Comparison of ENCODE assay signal across 13 cellular contexts in genomic region chr2:217816396-217816869, GRCh38.
DNase-seq lines count a peak whose midpoint lies in the region; ATAC-seq, FAIRE-seq and TF ChIP-seq lines count a peak whose summit lies in the region.
"Had no signal": no experiment of that assay in that cellular context is flagged by ENCODE, and none has a peak within 500 bp of the region (broad histone marks: within the 10 kb centered on the region; RNA-seq: fewer than 3 reads in every experiment).

No MANE protein-coding gene starts in this region.

- H3K27ac Mint-ChIP-seq in astrocyte (ENCODE audit: unreplicated experiment) (no peak overlapping the region), neural crest cell (ENCODE audit: unreplicated experiment) (peak overlapping the region; percentile 20)
- H3K27ac Mint-ChIP-seq: naive B cell had no signal

- FAIRE-seq in astrocyte (lab: Jason Lieb, UNC) (no peak), RCC 7860 (lab: Jason Lieb, UNC) (no peak)
- FAIRE-seq: GM18507 had no signal

- no peaks in the 10 kb centered on the region for H3K9me2 ChIP-seq in OCI-LY7 (ENCODE audit: insufficient read depth, low read length)

- peaks cover 27% of the 10 kb centered on the region for H3K4me1 Mint-ChIP-seq in astrocyte (ENCODE audit: low read depth, unreplicated experiment)
- H3K4me1 Mint-ChIP-seq in neural crest cell, result peaks cover 51% of the 10 kb centered on the region

- no peak overlapping the region for H3K4me2 ChIP-seq in astrocyte (ENCODE audit: low read length)
- H3K4me2 ChIP-seq in OCI-LY7 (ENCODE audit: low read length), result no peak overlapping the region

- H3K36me3 ChIP-seq in astrocyte (ENCODE audit: insufficient read depth, low read length) (peaks cover 67% of the 10 kb centered on the region), uterus (no peaks in the 10 kb centered on the region), OCI-LY7 (ENCODE audit: insufficient read depth, low read length) (no peaks in the 10 kb centered on the region)

- H3K36me3 Mint-ChIP-seq in astrocyte (ENCODE audit: low read depth, unreplicated experiment), result peaks cover 63% of the 10 kb centered on the region
- H3K36me3 Mint-ChIP-seq in neural crest cell (ENCODE audit: low read depth), result peaks cover 4% of the 10 kb centered on the region
- H3K36me3 Mint-ChIP-seq: naive B cell had no signal

- H3K9me3 Mint-ChIP-seq in astrocyte (ENCODE audit: unreplicated experiment) (no peaks in the 10 kb centered on the region), neural crest cell (no peaks in the 10 kb centered on the region)

- H3K27me3 ChIP-seq in astrocyte (ENCODE audit: insufficient read depth, low read length) (no peaks in the 10 kb centered on the region), uterus (no peaks in the 10 kb centered on the region)

- POLR2A ChIA-PET in OCI-LY7 (lab: Charles Lee), result no interaction called here

- H2AFZ ChIP-seq in astrocyte (ENCODE audit: low read depth, low read length) (no peak overlapping the region), OCI-LY7 (ENCODE audit: low read length) (no peak overlapping the region)

- H3K27ac ChIP-seq in astrocyte (ENCODE audit: low read depth, low read length) (no peak overlapping the region), uterus (peak overlapping the region; percentile 73 to 85), OCI-LY7 (ENCODE audit: low read depth, low read length, poor library complexity, severe bottlenecking) (no peak overlapping the region)

- peak overlapping the region; percentile 5 for H3K9ac ChIP-seq in astrocyte (ENCODE audit: low read length)

- peaks cover 3% of the 10 kb centered on the region for H3K79me2 ChIP-seq in astrocyte (ENCODE audit: insufficient read depth, low read length)
- no peaks in the 10 kb centered on the region for H3K79me2 ChIP-seq in OCI-LY7 (ENCODE audit: insufficient read depth, low read depth, low read length)

- no peaks in the 10 kb centered on the region for H3K9me3 ChIP-seq in astrocyte (ENCODE audit: insufficient read depth, low read depth, low read length)
- H3K9me3 ChIP-seq in uterus, result no peaks in the 10 kb centered on the region
- no peaks in the 10 kb centered on the region for H3K9me3 ChIP-seq in OCI-LY7 (ENCODE audit: low read length)

- TF ChIP-seq CTCF in astrocyte (IDR thresholded peaks at IDR 0.05; ENCODE audit: insufficient read depth, low read depth, low read length) (no peak), neural crest cell (conservative IDR thresholded peaks at IDR 0.05) (no peak), uterus (IDR thresholded peaks at IDR 0.05) (no peak), OCI-LY7 (conservative IDR thresholded peaks at IDR 0.05; ENCODE audit: low read length) (no peak)

- no TSS peak for BruUV-seq in OCI-LY7 (replicated peaks; lab: Mats Ljungman, UMichigan)

- H3K27me3 Mint-ChIP-seq in astrocyte (ENCODE audit: low read depth, unreplicated experiment) (no peaks in the 10 kb centered on the region), neural crest cell (ENCODE audit: low read depth) (no peaks in the 10 kb centered on the region)

- CTCF ChIA-PET in OCI-LY7 (lab: Charles Lee; ENCODE audit: unreplicated experiment), result no interaction called here

- H3K4me3 Mint-ChIP-seq in astrocyte (ENCODE audit: unreplicated experiment) (no peak overlapping the region), neural crest cell (no peak overlapping the region)
- H3K4me3 Mint-ChIP-seq: naive B cell had no signal

- DNase-seq in astrocyte (ENCODE audit: low read depth) (no peak), left cardiac atrium (no peak), neural crest cell (ENCODE audit: low read depth, low spot score) (no peak), uterus (peak; percentile 78 to 81), RCC 7860 (ENCODE audit: low spot score) (no peak), OCI-LY7 (ENCODE audit: low spot score) (no peak), NCI-H510A (lab: John Stamatoyannopoulos, UW) (no peak)
- DNase-seq: activated CD8-positive, alpha-beta memory T cell treated with anti-CD3 and anti-CD28 coated beads for 24 hours; DMS79; foreskin fibroblast; naive B cell; SW 1271 had no signal

- H3K4me3 ChIP-seq in astrocyte (ENCODE audit: insufficient read depth, low read depth, low read length) (no peak overlapping the region), uterus (no peak overlapping the region), OCI-LY7 (ENCODE audit: low read depth, low read length, poor library complexity, severe bottlenecking) (no peak overlapping the region)

- peaks cover 8% of the 10 kb centered on the region for H3K4me1 ChIP-seq in astrocyte (ENCODE audit: insufficient read depth, low read length)
- peaks cover 20 to 22% of the 10 kb centered on the region in 2 donors for H3K4me1 ChIP-seq in uterus
- no peaks in the 10 kb centered on the region for H3K4me1 ChIP-seq in OCI-LY7 (ENCODE audit: insufficient read depth, low read length, poor library complexity, severe bottlenecking)

- peak; percentile 40 to 60 for ATAC-seq in left cardiac atrium

- intact Hi-C loops in left cardiac atrium (cut with DNase I) (no loop called here), uterus (cut with DNase I; ENCODE audit: low total_unique reads) (no loop called here), OCI-LY7 (cut with micrococcal nuclease; ENCODE audit: unreplicated experiment) (no loop called here)

- H4K20me1 ChIP-seq in astrocyte (ENCODE audit: insufficient read depth, low read length) (peaks cover 86% of the 10 kb centered on the region), OCI-LY7 (ENCODE audit: insufficient read depth, low read length) (no peaks in the 10 kb centered on the region)

- TF ChIP-seq POLR2A in uterus (IDR thresholded peaks at IDR 0.05), result no peak

Comparison
In these comparisons a context has a peak if more than half of its experiments do, and no peak if none do; other contexts are left out.
1. DNase-seq: peak in uterus (2 of 2); none in astrocyte (single experiment), left cardiac atrium (single experiment), neural crest cell (single experiment), RCC 7860 (single experiment), OCI-LY7 (single experiment) and NCI-H510A (single experiment).
2. H3K27ac ChIP-seq: peak in uterus (2 of 2); none in astrocyte (single experiment) and OCI-LY7 (single experiment).